Comparison of ENCODE assay signal across 35 cellular contexts in the genomic region with DNA sequence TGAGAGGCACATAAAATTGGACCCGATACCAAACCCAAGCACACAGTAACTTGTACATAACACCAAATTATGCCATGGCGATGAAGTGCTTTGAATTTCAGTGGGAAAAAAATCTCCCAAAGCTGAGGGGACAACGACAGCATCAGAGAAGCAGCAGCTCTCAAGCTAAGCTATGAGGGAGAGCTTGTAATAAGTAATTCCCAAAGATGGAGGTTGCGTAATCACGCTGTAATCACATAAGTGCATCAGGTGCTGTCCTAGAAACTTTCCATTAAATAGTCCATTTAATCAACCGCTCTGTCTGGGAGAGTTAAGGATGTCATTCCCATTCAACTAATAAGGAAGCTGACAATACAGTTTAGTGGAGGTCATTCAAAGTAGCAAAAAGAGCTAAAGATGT. TPM values are rescaled to one million over a fixed set of nuclear protein-coding genes. Genes with fewer than 3 reads are reported as not detected.
"Had no signal": no experiment of that assay in that cellular context is flagged by ENCODE, and none has a peak within 500 bp of the region (broad histone marks: within the 10 kb centered on the region; RNA-seq: fewer than 3 reads in every experiment).

No MANE protein-coding gene starts in this region.

- FAIRE-seq: colon, islet of Langerhans, pancreas had no signal

- H3K27me3 ChIP-seq: foreskin keratinocyte, hepatocyte, pancreas, suprapubic skin, transverse colon, upper lobe of right lung, uterus had no signal

- H2AFZ ChIP-seq: hepatocyte had no signal

- H3K36me3 ChIP-seq: esophagus muscularis mucosa, gastroesophageal sphincter, heart left ventricle, lower lobe of right lung, pancreas, suprapubic skin, transverse colon, upper lobe of right lung, uterus had no signal

- H3K9me3 ChIP-seq: esophagus muscularis mucosa, gastroesophageal sphincter, heart left ventricle, lower lobe of right lung, pancreas, suprapubic skin, transverse colon, upper lobe of right lung, uterus had no signal

- ATAC-seq: foreskin keratinocyte; gastroesophageal sphincter; heart left ventricle; left ventricle myocardium superior; lower lobe of right lung; natural killer cell; pancreas; sciatic nerve; stimulated activated naive CD8-positive, alpha-beta T cell treated with anti-CD3 and anti-CD28 coated beads, Interleukin-15, amount 100 ng/mL, for 72 hours; upper lobe of right lung had no signal

- H3K27ac ChIP-seq: esophagus muscularis mucosa, foreskin keratinocyte, gastroesophageal sphincter, heart left ventricle, hepatocyte, lower lobe of right lung, pancreas, suprapubic skin, transverse colon, upper lobe of right lung, uterus had no signal

- H3K4me2 ChIP-seq: hepatocyte, smooth muscle cell had no signal

- H3K79me2 ChIP-seq: hepatocyte had no signal

- DNase-seq: effector CD8-positive, alpha-beta T cell; endodermal cell; foreskin keratinocyte; heart left ventricle; kidney glomerular epithelial cell; left ventricle myocardium superior; lower lobe of right lung; natural killer cell; occipital lobe; pancreas; stimulated activated CD4-positive, alpha-beta T cell treated with anti-CD3 and anti-CD28 coated beads, Interleukin-12 subunit alpha, Interleukin-12 subunit beta, amount 100 ng/mL, for 4 hours; stimulated activated CD4-positive, alpha-beta T cell treated with anti-CD3 and anti-CD28 coated beads, Interleukin-1b, Interleukin-23, amount 100 ng/mL, for 48 hours; stimulated activated CD4-positive, alpha-beta T cell treated with anti-CD3 and anti-CD28 coated beads, Interleukin-4, amount 100 ng/mL, for 1 hour; stimulated activated CD8-positive, alpha-beta memory T cell treated with anti-CD3 and anti-CD28 coated beads, Interleukin-4, amount 100 ng/mL, for 48 hours; stimulated activated naive CD4-positive, alpha-beta T cell; stimulated activated naive CD8-positive, alpha-beta T cell treated with anti-CD3 and anti-CD28 coated beads, Interleukin-15, amount 100 ng/mL, for 72 hours; transverse colon; upper lobe of right lung; uterus had no signal

- H3K4me1 ChIP-seq: esophagus muscularis mucosa, foreskin keratinocyte, gastroesophageal sphincter, heart left ventricle, lower lobe of right lung, pancreas, suprapubic skin, transverse colon, upper lobe of right lung, uterus had no signal

- H3K4me3 ChIP-seq: esophagus muscularis mucosa, gastroesophageal sphincter, heart left ventricle, hepatocyte, lower lobe of right lung, pancreas, smooth muscle cell, suprapubic skin, transverse colon, upper lobe of right lung, uterus had no signal

RNA-seq across cellular contexts. Expression of a gene that starts 37.6 kb away (rescaled TPM):
- total RNA-seq: endodermal cell, epithelial cell of proximal tubule, esophagus muscularis mucosa, fibroblast of lung, foreskin keratinocyte, gastroesophageal sphincter, heart left ventricle, hepatocyte, left ventricle myocardium superior, lower lobe of right lung, mesenteric fat pad, myocyte, natural killer cell, occipital lobe, pancreas, posterior vena cava, pulmonary artery endothelial cell, sciatic nerve, smooth muscle cell, suprapubic skin, transverse colon, upper lobe of right lung, uterus had no signal
- polyA plus RNA-seq: fibroblast of lung, foreskin keratinocyte, heart left ventricle, hepatocyte, neural cell, pancreas, smooth muscle cell, thymus had no signal
